8 cellular contexts compared by ENCODE assay signal in the genomic region with DNA sequence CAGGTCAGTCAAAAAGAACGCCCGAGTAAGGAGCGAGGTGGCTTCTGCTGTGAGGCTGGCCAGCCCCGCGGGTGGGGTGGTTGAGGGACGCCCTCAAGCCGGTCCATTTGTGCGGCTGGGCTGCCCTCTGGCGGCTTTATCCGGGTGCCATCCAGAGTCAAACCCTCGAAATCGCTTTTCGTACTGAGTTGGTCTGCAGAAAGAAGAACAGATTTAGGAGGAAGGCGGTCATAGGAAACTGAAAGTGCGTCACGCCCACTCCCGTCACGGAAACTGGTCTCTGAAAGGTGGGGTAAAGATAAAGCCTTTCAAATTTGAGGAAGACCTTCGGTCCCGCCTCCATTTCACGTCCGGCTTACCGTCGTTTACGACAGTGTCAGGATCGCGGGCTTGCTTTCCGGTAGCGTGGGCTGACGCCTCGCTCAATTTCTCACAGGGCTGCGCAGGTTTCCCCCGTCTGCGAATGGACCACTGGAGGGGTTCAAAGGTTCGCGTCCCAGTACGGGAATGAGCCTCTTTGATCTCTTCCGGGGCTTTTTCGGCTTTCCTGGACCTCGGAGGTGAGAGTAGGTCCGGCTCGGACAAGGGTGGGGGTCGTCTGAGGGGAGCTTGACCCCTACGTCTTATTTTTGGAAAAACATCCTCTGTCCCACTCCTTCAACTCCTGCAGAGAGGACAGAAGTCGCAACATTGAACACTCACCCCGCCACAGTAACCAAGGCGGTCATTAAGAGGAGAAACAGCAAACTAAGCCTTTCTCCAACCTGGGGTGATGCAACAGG. TPM values are rescaled to one million over a fixed set of nuclear protein-coding genes. Genes with fewer than 3 reads are reported as not detected.
DNase-seq lines count a peak whose midpoint lies in the region; ATAC-seq, FAIRE-seq and TF ChIP-seq lines count a peak whose summit lies in the region.

TSS of gene HAX1 (plus strand) at position 413 of the 782 bp plus-strand sequence. CDS start at position 508, 95 bp downstream.

- H3K9me3 ChIP-seq in keratinocyte (ENCODE audit: control insufficient read depth, low read depth, low read length) = no peaks in the 10 kb centered on the region

- peak within 1 kb of the TSS; percentile 96 for H3K9ac ChIP-seq in keratinocyte (ENCODE audit: control insufficient read depth, extremely low read depth, insufficient read depth, low read length)

- dilution Hi-C loops in keratinocyte (cut with MboI; ENCODE audit: extremely low pct_ligation_motif_present, low sequenced_read_pairs) = no loop called here

- peaks cover 4% of the 10 kb centered on the region for H3K4me1 ChIP-seq in keratinocyte (ENCODE audit: control insufficient read depth, extremely low read depth, insufficient read depth, low read length)

- H3K27me3 ChIP-seq in keratinocyte (ENCODE audit: control insufficient read depth, extremely low read depth, insufficient read depth, low read length) = no peaks in the 10 kb centered on the region

- no peaks in the 10 kb centered on the region for H3K9me1 ChIP-seq in keratinocyte (ENCODE audit: control insufficient read depth, extremely low read depth, insufficient read depth, low read length)

- H3K79me2 ChIP-seq in keratinocyte (ENCODE audit: control insufficient read depth, insufficient read depth, low read length) = peaks cover 12% of the 10 kb centered on the region

- peak; percentile 91 for DNase-seq in AG09319 (ENCODE audit: extremely low read depth, low read depth)
- peak; percentile 99 for DNase-seq in NCI-H345 treated with DMSO at 0.1 percent for 48 hours (lab: John Stamatoyannopoulos, UW; ENCODE audit: unreplicated experiment)
- peak; percentile 95 for DNase-seq in activated CD4-positive, CD25-positive, alpha-beta regulatory T cell treated with anti-CD3 and anti-CD28 coated beads, Interleukin-2, amount 50 U/mL, for 16 hours (ENCODE audit: low read depth, low spot score)
- DNase-seq in cerebellar cortex (ENCODE audit: low spot score) = peak; percentile 96
- peak; percentile 82 for DNase-seq in keratinocyte (ENCODE audit: low read depth, low spot score)
- peak; percentile 98 for DNase-seq in stimulated activated CD4-positive, alpha-beta T cell treated with anti-CD3 and anti-CD28 coated beads, Interleukin-15, amount 100 ng/mL, for 24 hours

- TF ChIP-seq CTCF in AG09319 (IDR thresholded peaks at IDR 0.05; ENCODE audit: low read depth, low read length) (peak; percentile 83), keratinocyte (optimal IDR thresholded peaks at IDR 0.05 in 1 of 3, IDR thresholded peaks at IDR 0.05 in 1 of 3, conservative IDR thresholded peaks at IDR 0.05 in 1 of 3; ENCODE audit: extremely low read depth in 1 of 3, insufficient read depth in 2 of 3, low read length in 3 of 3) (peak; percentile 70 to 81 (median 77))

- H3K27ac ChIP-seq in keratinocyte (ENCODE audit: control insufficient read depth, insufficient read depth, low read length) = peak within 1 kb of the TSS; percentile 91

- peak; percentile 90 for TF ChIP-seq POLR2A in GM18951 (IDR thresholded peaks at IDR 0.05; ENCODE audit: extremely low read depth, insufficient read depth, insufficient read length)

- peak within 1 kb of the TSS; percentile 82 to 100 (median 95) for H3K4me3 ChIP-seq in keratinocyte (ENCODE audit: control insufficient read depth in 2 of 3, extremely low read depth in 1 of 3, insufficient read depth in 2 of 3, low read depth in 1 of 3, low read length in 3 of 3)

- H3K36me3 ChIP-seq in keratinocyte (ENCODE audit: control insufficient read depth in 2 of 2, extremely low read depth in 1 of 2, insufficient read depth in 2 of 2, low read length in 2 of 2) = peaks cover 11 to 20% of the 10 kb centered on the region in 2 experiments

- peak; percentile 84 for ATAC-seq in HG03280 (IDR thresholded peaks at IDR 0.05; ENCODE audit: unreplicated experiment)

- in situ Hi-C loops in GM18951 (cut with MboI; ENCODE audit: low sequenced_read_pairs, unreplicated experiment) = loop anchor here (10.0 kb wide), 1 partner anchor 88 kb away; no protein-coding TSS in a partner anchor

- H2AFZ ChIP-seq in keratinocyte (ENCODE audit: control insufficient read depth, low read length) = peak within 1 kb of the TSS; percentile 92

- H4K20me1 ChIP-seq in keratinocyte (ENCODE audit: control insufficient read depth, extremely low read depth, insufficient read depth, low read length) = no peaks in the 10 kb centered on the region

- peak within 1 kb of the TSS; percentile 89 for H3K4me2 ChIP-seq in keratinocyte (ENCODE audit: control insufficient read depth, extremely low read depth, insufficient read depth, low read depth, low read length)

- FAIRE-seq in keratinocyte (lab: Jason Lieb, UNC) = peak; percentile 95

RNA-seq across cellular contexts. Expression of gene HAX1, which starts in this region (rescaled TPM):
- polyA plus RNA-seq in keratinocyte = 90.8 to 126 TPM (median 110 TPM) in 3 replicates
- polyA plus RNA-seq in keratinocyte (2011; ENCODE audit: low read depth) = 53.3 TPM
- 92.3 and 97.5 TPM in 2 replicates for polyA plus RNA-seq in keratinocyte (2011; cell fraction: cytosol; rRNA removed)
- polyA plus RNA-seq in keratinocyte (2011; cell fraction: nucleus; rRNA removed) = 68.6 and 69.0 TPM in 2 replicates
- polyA plus RNA-seq in keratinocyte (2012; ENCODE audit: low replicate concordance) = 87.2 and 113 TPM in 2 replicates
- 74.5 to 90.2 TPM (median 82.7 TPM) in 3 replicates for polyA minus RNA-seq in keratinocyte
- 34.9 TPM for polyA minus RNA-seq in keratinocyte (2011; cell fraction: cytosol; rRNA and poly(A)+ RNA removed)
- polyA minus RNA-seq in keratinocyte (2011; cell fraction: nucleus; rRNA and poly(A)+ RNA removed) = 12.8 and 15.8 TPM in 2 replicates

Comparison
In these comparisons a context has a peak if more than half of its experiments do, and no peak if none do; other contexts are left out.
1. Peak in every context shown above with its lines: DNase-seq, ATAC-seq, H3K4me3 ChIP-seq and H3K27ac ChIP-seq.